Comparison of ENCODE assay signal across 26 cellular contexts in the genomic region with DNA sequence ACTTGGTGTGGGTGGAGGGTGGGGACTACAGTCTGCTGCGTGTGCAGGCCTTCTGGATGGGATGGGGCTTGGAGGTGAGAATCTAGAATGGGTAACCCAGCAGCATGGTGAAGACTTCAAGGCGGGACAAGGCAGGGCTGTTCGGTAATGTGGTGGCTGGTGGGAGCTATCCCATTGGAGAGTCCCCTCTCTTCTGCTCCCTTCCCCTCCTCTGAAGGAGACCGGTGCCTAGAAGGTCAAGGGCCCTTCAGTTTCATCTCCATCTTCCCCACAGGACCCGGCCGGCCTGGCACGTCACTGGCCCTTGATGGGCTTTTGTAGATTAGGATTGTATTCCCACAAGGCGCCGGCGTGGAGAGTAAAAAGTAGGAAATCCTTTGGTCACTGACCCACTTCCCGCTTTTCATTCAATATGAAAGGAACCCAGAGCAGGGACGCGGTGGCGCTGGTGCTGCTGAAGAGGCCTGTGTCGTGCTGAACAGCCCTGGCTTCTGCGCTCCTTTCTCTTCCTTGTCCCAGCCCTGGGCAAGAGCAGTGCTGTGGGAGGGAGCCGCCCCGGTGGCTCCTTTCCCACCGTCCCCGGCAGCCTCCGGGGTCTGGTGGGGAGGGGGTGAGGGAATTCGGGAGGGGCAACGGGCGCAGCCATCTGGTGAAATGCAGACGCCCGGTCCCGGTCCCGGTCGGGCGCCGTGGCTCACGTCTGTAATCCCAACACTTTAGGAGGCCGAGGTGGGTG.
"Had no signal": no experiment of that assay in that cellular context is flagged by ENCODE, and none has a peak within 500 bp of the region (broad histone marks: within the 10 kb centered on the region; RNA-seq: fewer than 3 reads in every experiment).

No MANE protein-coding gene starts in this region.

- H3K4me1 ChIP-seq: breast epithelium, esophagus squamous epithelium, right lobe of liver, tibial nerve had no signal

- H3K27ac ChIP-seq: breast epithelium, epithelial cell of prostate, esophagus squamous epithelium, neutrophil, right lobe of liver, tibial nerve had no signal

- DNase-seq: activated CD4-positive, alpha-beta T cell treated with anti-CD3 and anti-CD28 coated beads, Interleukin-2, amount 50 U/mL, for 1 hour; activated naive CD4-positive, alpha-beta T cell; activated T-cell treated with anti-CD3 and anti-CD28 coated beads for 4 hours; activated T-cell treated with anti-CD3 and anti-CD28 coated beads, Interleukin-2, amount 50 U/mL, for 72 hours; central memory CD4-positive, alpha-beta T cell; effector CD4-positive, alpha-beta T cell; esophagus squamous epithelium; foreskin melanocyte; left cardiac atrium; left ventricle myocardium superior; naive B cell; nephron progenitor cell; right lobe of liver; stimulated activated CD4-positive, alpha-beta T cell treated with anti-CD3 and anti-CD28 coated beads, Interleukin-12 subunit alpha, Interleukin-12 subunit beta, amount 100 ng/mL, for 4 hours; stimulated activated CD4-positive, alpha-beta T cell treated with anti-CD3 and anti-CD28 coated beads, Interleukin-4, amount 100 ng/mL, for 4 hours; stimulated activated CD8-positive, alpha-beta memory T cell treated with anti-CD3 and anti-CD28 coated beads, Interleukin-4, amount 100 ng/mL, for 48 hours had no signal

- ATAC-seq: activated naive CD4-positive, alpha-beta T cell treated with anti-CD3 and anti-CD28 coated beads, Interleukin-2, amount 50 U/mL, for 72 hours; activated T-cell treated with anti-CD3 and anti-CD28 coated beads, Interleukin-2, amount 50 U/mL, for 72 hours; left cardiac atrium; left ventricle myocardium superior; stimulated activated memory B cell treated with anti-CD40 and anti-IgM and Interleukin-4, amounts not matched to agents 10 μg/mL and 1 μg/mL and 100 μg/mL, for 72 hours had no signal

- H3K4me1 Mint-ChIP-seq: mesothelial cell of epicardium; stimulated activated memory B cell treated with anti-CD40 and anti-IgM and Interleukin-4, amounts not matched to agents 10 μg/mL and 1 μg/mL and 100 μg/mL, for 72 hours had no signal

- H3K27me3 ChIP-seq: esophagus squamous epithelium, neutrophil, right lobe of liver, tibial nerve had no signal

- H3K4me3 Mint-ChIP-seq: activated T-cell treated with anti-CD3 and anti-CD28 coated beads, Interleukin-2, amount 50 U/mL, for 72 hours; dendritic cell treated with granulocyte-macrophage colony-stimulating factor and Interleukin-4, amounts not matched to agents 40 ng/mL and 50 ng/mL, for 4 days; mesothelial cell of epicardium; naive B cell; nephron progenitor cell; stimulated activated memory B cell treated with anti-CD40 and anti-IgM and Interleukin-4, amounts not matched to agents 10 μg/mL and 1 μg/mL and 100 μg/mL, for 72 hours had no signal

- H3K4me3 ChIP-seq: breast epithelium, esophagus squamous epithelium, right lobe of liver, tibial nerve had no signal

- H3K27me3 Mint-ChIP-seq: stimulated activated memory B cell treated with anti-CD40 and anti-IgM and Interleukin-4, amounts not matched to agents 10 μg/mL and 1 μg/mL and 100 μg/mL, for 72 hours had no signal

- H3K9me3 Mint-ChIP-seq: activated naive CD4-positive, alpha-beta T cell treated with anti-CD3 and anti-CD28 coated beads, Interleukin-2, amount 50 U/mL, for 72 hours; activated T-cell treated with anti-CD3 and anti-CD28 coated beads, Interleukin-2, amount 50 U/mL, for 72 hours; dendritic cell treated with granulocyte-macrophage colony-stimulating factor and Interleukin-4, amounts not matched to agents 40 ng/mL and 50 ng/mL, for 4 days had no signal

- FAIRE-seq: islet of Langerhans had no signal

- H3K27ac Mint-ChIP-seq: activated naive CD4-positive, alpha-beta T cell treated with anti-CD3 and anti-CD28 coated beads, Interleukin-2, amount 50 U/mL, for 72 hours; activated T-cell treated with anti-CD3 and anti-CD28 coated beads, Interleukin-2, amount 50 U/mL, for 72 hours; dendritic cell treated with granulocyte-macrophage colony-stimulating factor and Interleukin-4, amounts not matched to agents 40 ng/mL and 50 ng/mL, for 4 days; mesothelial cell of epicardium; nephron progenitor cell; progenitor cell of endocrine pancreas; stimulated activated memory B cell treated with anti-CD40 and anti-IgM and Interleukin-4, amounts not matched to agents 10 μg/mL and 1 μg/mL and 100 μg/mL, for 72 hours had no signal

- H3K36me3 ChIP-seq: breast epithelium, esophagus squamous epithelium, neutrophil, right lobe of liver, tibial nerve had no signal

- H3K9me3 ChIP-seq: esophagus squamous epithelium, neutrophil, right lobe of liver, tibial nerve had no signal
